13 cellular contexts compared by ENCODE assay signal in the genomic region with DNA sequence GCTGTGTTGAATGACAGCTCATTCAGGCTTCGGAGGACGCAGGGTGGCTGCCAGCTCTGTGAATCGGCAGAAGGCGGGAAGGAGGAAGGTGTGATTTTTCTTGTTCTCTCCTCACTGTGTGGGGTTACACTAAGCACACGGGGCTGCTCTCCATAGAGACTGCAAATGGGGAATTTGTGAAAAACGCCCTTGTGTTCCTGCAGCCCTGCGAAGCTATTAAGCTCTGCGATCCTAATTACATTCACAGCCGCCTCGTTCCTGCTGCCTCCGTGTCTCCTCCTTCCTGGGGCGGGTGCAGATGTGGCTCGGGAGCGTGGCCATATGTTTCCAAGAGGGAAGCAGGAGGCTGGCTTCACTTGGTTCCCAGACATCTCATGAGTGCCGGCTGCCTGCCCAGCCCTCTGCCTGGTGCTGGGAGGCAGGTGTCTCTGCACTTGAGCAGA.
A peak's percentile ranks its signal among the peaks of the same experiment; 100 is the strongest.
DNase-seq lines count a peak whose midpoint lies in the region; ATAC-seq and TF ChIP-seq lines count a peak whose summit lies in the region.
"Had no signal": no experiment of that assay in that cellular context is flagged by ENCODE, and none has a peak within 500 bp of the region (broad histone marks: within the 10 kb centered on the region; RNA-seq: fewer than 3 reads in every experiment).

No MANE protein-coding gene starts in this region.

- H3K27me3 ChIP-seq in dorsolateral prefrontal cortex: peaks cover 0 to 30% (median 0%) of the 10 kb centered on the region in 45 donors
- peaks cover 38% of the 10 kb centered on the region for H3K27me3 ChIP-seq in osteoblast (ENCODE audit: insufficient read depth, low read length)

- no peaks in the 10 kb centered on the region for H3K4me1 ChIP-seq in osteoblast (ENCODE audit: insufficient read depth, low read length)

- H3K4me2 ChIP-seq in osteoblast (ENCODE audit: insufficient read depth, low read length): peak overlapping the region; percentile 48

- no peaks in the 10 kb centered on the region for H4K20me1 ChIP-seq in osteoblast (ENCODE audit: insufficient read depth, low read length)

- DNase-seq in DMS53 treated with DMSO at 0.1 percent for 48 hours (lab: John Stamatoyannopoulos, UW; ENCODE audit: unreplicated experiment) (peak; percentile 12), NCI-H2029 (lab: John Stamatoyannopoulos, UW) (peak; percentile 88), dorsolateral prefrontal cortex (peak; percentile 35 to 89 (median 74)), osteoblast (ENCODE audit: insufficient read length, low spot score, missing footprints) (peak; percentile 89), H4 (ENCODE audit: low spot score) (no peak), NCI-H526 (lab: John Stamatoyannopoulos, UW) (no peak)
- DNase-seq: activated gamma-delta T cell; CD4-positive, alpha-beta memory T cell; NCI-H1048 had no signal

- no peaks in the 10 kb centered on the region for H3K36me3 ChIP-seq in osteoblast (ENCODE audit: insufficient read depth, low read length)

- H3K9me3 ChIP-seq in osteoblast (ENCODE audit: low read depth, low read length): no peaks in the 10 kb centered on the region

- ATAC-seq in GM21360 (IDR thresholded peaks at IDR 0.05; ENCODE audit: unreplicated experiment) (no peak), GM21529 (IDR thresholded peaks at IDR 0.05; ENCODE audit: unreplicated experiment) (no peak)
- ATAC-seq: GM12878 had no signal

- H3K27ac ChIP-seq in dorsolateral prefrontal cortex (no peak overlapping the region), osteoblast (ENCODE audit: low read depth, low read length) (no peak overlapping the region)
- H3K27ac ChIP-seq: HL-60 had no signal

- H3K79me2 ChIP-seq in osteoblast (ENCODE audit: insufficient read depth, low read length): no peaks in the 10 kb centered on the region

- peak overlapping the region; percentile 35 for H2AFZ ChIP-seq in osteoblast (ENCODE audit: low read length)

- H3K4me3 ChIP-seq in dorsolateral prefrontal cortex (no peak overlapping the region), osteoblast (ENCODE audit: insufficient read depth, low read length) (peak overlapping the region; percentile 35)
- H3K4me3 ChIP-seq: GM12878 had no signal

- intact Hi-C loops in dorsolateral prefrontal cortex (cut with DNase I): no loop called here

- TF ChIP-seq CTCF in dorsolateral prefrontal cortex (IDR thresholded peaks at IDR 0.05 in 54 of 56, conservative IDR thresholded peaks at IDR 0.05 in 2 of 56; ENCODE audit: low read depth in 1 of 56, partially characterized antibody in 56 of 56) (no peak), osteoblast (IDR thresholded peaks at IDR 0.05; ENCODE audit: extremely low read depth, low read depth, low read length) (no peak)

Comparison
In these comparisons a context has a peak if more than half of its experiments do, and no peak if none do; other contexts are left out.
1. DNase-seq: peak in DMS53 treated with DMSO at 0.1 percent for 48 hours (single experiment), NCI-H2029 (single experiment), dorsolateral prefrontal cortex (10 of 10) and osteoblast (single experiment); none in H4 (single experiment) and NCI-H526 (0 of 2).